In genomic region chr5:8458038-8458383, GRCh38 we compare ENCODE assay signal across 8 cellular contexts.
DNase-seq lines count a peak whose midpoint lies in the region; ATAC-seq, FAIRE-seq and TF ChIP-seq lines count a peak whose summit lies in the region.

No MANE protein-coding gene starts in this region.

- H3K36me3 Mint-ChIP-seq in naive thymus-derived CD8-positive, alpha-beta T cell = peaks cover 0 to 16% (median 0%) of the 10 kb centered on the region in 3 donors

- H3K4me3 ChIP-seq in RWPE2 (ENCODE audit: severe bottlenecking) (peak overlapping the region; percentile 86), epithelial cell of esophagus (ENCODE audit: low read length) (peak overlapping the region; percentile 72)

- no peak for TF ChIP-seq POLR2A in GM12892 (IDR thresholded peaks at IDR 0.05; ENCODE audit: low read depth, low read length)

- no peaks in the 10 kb centered on the region for H3K9me3 ChIP-seq in RWPE2 (ENCODE audit: severe bottlenecking)

- CTCF ChIA-PET in HEK293T (lab: Yijun Ruan, JAX) = no interaction called here

- peaks cover 5% of the 10 kb centered on the region for H3K4me1 ChIP-seq in RWPE2 (ENCODE audit: insufficient read depth, poor library complexity, severe bottlenecking)

- no peak for FAIRE-seq in GM12892 (lab: Jason Lieb, UNC)

- H3K27me3 ChIP-seq in RWPE2 (ENCODE audit: insufficient read depth, poor library complexity, severe bottlenecking) = no peaks in the 10 kb centered on the region

- H3K36me3 ChIP-seq in RWPE2 (ENCODE audit: low read depth) = peaks cover 17% of the 10 kb centered on the region

- POLR2A ChIA-PET in HEK293T (lab: Yijun Ruan, JAX) = interaction anchor here (1.6 kb wide), 1 partner anchor 27 kb away, joined by 4 read pairs; no protein-coding TSS in a partner anchor
- POLR2A ChIA-PET in naive thymus-derived CD8-positive, alpha-beta T cell (lab: Charles Lee) = interaction anchor here (1.0 kb wide), 1 partner anchor 589 kb away, joined by 4 read pairs; the partner anchor contains the start of genes FASTKD3 and MTRR

- peak overlapping the region; percentile 83 to 96 (median 88) for H3K4me3 Mint-ChIP-seq in naive thymus-derived CD8-positive, alpha-beta T cell

- no peak for TF ChIP-seq CTCF in RWPE2 (IDR thresholded peaks at IDR 0.05; ENCODE audit: poor library complexity, severe bottlenecking)
- TF ChIP-seq CTCF in epithelial cell of esophagus (IDR thresholded peaks at IDR 0.05; ENCODE audit: insufficient read depth, low read depth, low read length, missing control alignments) = no peak

- peak overlapping the region; percentile 33 for H3K27ac ChIP-seq in RWPE2 (ENCODE audit: poor library complexity, severe bottlenecking)

- H3K27ac Mint-ChIP-seq in naive thymus-derived CD8-positive, alpha-beta T cell = peak overlapping the region in 9 of 10 donors; percentile 20 to 93 (median 88)

- peaks cover 0 to 4% (median 0%) of the 10 kb centered on the region in 9 donors for H3K9me3 Mint-ChIP-seq in naive thymus-derived CD8-positive, alpha-beta T cell

- peaks cover 10 to 23% (median 20%) of the 10 kb centered on the region in 4 donors for H3K4me1 Mint-ChIP-seq in naive thymus-derived CD8-positive, alpha-beta T cell

- peaks cover 0 to 2% (median 0%) of the 10 kb centered on the region in 5 donors for H3K27me3 Mint-ChIP-seq in naive thymus-derived CD8-positive, alpha-beta T cell

- ATAC-seq in RWPE2 (ENCODE audit: low read depth) = peak; percentile 21
- ATAC-seq in naive thymus-derived CD8-positive, alpha-beta T cell = no peak

- peak; percentile 10 for DNase-seq in GM12892 (ENCODE audit: insufficient read length)
- DNase-seq in HEK293T (ENCODE audit: extremely low spot score) = peak; percentile 10
- DNase-seq in RWPE2 (ENCODE audit: low spot score) = peak; percentile 42
- peak; percentile 53 for DNase-seq in epithelial cell of esophagus (ENCODE audit: low read depth)
- peak in 1 of 10 donors; percentile 0 for DNase-seq in naive thymus-derived CD8-positive, alpha-beta T cell
- no peak for DNase-seq in stimulated activated CD4-positive, alpha-beta T cell treated with anti-CD3 and anti-CD28 coated beads, Interleukin-4, amount 100 ng/mL, for 4 hours
- no peak for DNase-seq in NOMO-1 (lab: John Stamatoyannopoulos, UW; ENCODE audit: unreplicated experiment in 2 of 2)
- DNase-seq in activated CD8-positive, alpha-beta memory T cell treated with anti-CD3 and anti-CD28 coated beads, Interleukin-2, amount 50 U/mL, for 48 hours = no peak

TF ChIP-seq in HEK293T, 16 proteins besides CTCF, POLR2A, EP300 and RAD21:
- TF ChIP-seq ELF4 (IDR thresholded peaks at IDR 0.05) (no peak), CTBP1 (IDR thresholded peaks at IDR 0.05; ENCODE audit: borderline replicate concordance) (no peak), L3MBTL2 (conservative IDR thresholded peaks at IDR 0.05) (no peak), PKNOX1 (IDR thresholded peaks at IDR 0.05) (no peak), FOXM1 (IDR thresholded peaks at IDR 0.05; ENCODE audit: borderline replicate concordance) (no peak), FOXK2 (IDR thresholded peaks at IDR 0.05) (no peak), FOXA1 (IDR thresholded peaks at IDR 0.05) (no peak), LEF1 (IDR thresholded peaks at IDR 0.05; ENCODE audit: borderline replicate concordance) (no peak), NFRKB (IDR thresholded peaks at IDR 0.05) (no peak), SP1 (IDR thresholded peaks at IDR 0.05) (no peak), BHLHE40 (IDR thresholded peaks at IDR 0.05; ENCODE audit: borderline replicate concordance) (no peak), ZNF384 (IDR thresholded peaks at IDR 0.05) (no peak), ARNT (IDR thresholded peaks at IDR 0.05) (no peak), TARDBP (IDR thresholded peaks at IDR 0.05) (no peak), SUZ12 (IDR thresholded peaks at IDR 0.05) (no peak), HDGF (IDR thresholded peaks at IDR 0.05; ENCODE audit: borderline replicate concordance) (no peak)

Comparison
In these comparisons a context has a peak if more than half of its experiments do, and no peak if none do; other contexts are left out.
1. DNase-seq: peak in GM12892 (single experiment), HEK293T (single experiment), RWPE2 (single experiment) and epithelial cell of esophagus (single experiment); none in stimulated activated CD4-positive, alpha-beta T cell treated with anti-CD3 and anti-CD28 coated beads, Interleukin-4, amount 100 ng/mL, for 4 hours (0 of 2), NOMO-1 (0 of 2) and activated CD8-positive, alpha-beta memory T cell treated with anti-CD3 and anti-CD28 coated beads, Interleukin-2, amount 50 U/mL, for 48 hours (single experiment).